ENCODE assay signal across 7 cellular contexts in the genomic region with DNA sequence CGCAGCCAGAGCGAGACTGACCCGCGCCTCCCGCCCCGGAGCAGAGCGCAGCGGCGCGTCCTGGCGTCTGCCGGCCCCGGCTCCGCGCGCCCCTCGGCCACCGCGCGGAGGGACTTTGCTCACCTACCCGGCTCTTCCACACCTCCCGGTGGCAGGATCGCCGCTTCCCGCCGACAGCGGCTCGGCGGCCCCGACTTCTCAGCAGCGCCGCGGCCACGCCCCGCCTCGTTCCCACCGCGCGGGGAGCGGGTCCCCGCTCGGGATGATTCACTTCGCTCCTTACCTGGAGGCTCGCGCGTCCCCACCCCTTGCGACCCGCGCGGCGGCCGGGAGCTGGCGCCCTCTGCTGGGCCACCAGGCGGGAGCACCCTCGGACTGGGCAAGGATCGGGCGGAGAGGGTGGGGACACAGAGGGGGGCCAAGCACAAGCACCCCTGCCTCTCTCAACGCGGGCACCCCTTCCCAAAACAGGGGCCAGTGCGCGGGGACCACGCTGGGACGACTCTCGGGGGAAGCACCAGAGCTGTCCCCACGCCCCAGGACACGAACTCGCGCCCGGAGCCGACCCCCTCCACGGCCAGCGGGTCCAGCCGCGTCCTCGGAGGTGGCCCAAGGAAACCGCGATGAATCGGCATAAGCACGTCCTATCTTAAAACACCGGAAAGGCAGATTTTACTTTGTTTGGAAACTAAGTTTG.
DNase-seq lines count a peak whose midpoint lies in the region; ATAC-seq and TF ChIP-seq lines count a peak whose summit lies in the region.

No MANE protein-coding gene starts in this region.

- no peaks in the 10 kb centered on the region for H3K36me3 ChIP-seq in kidney epithelial cell (ENCODE audit: control insufficient read depth, insufficient read depth, low read length)

- DNase-seq in NCI-H187 (lab: John Stamatoyannopoulos, UW) (peak; percentile 12 to 63), cardiac fibroblast (ENCODE audit: low read depth in 2 of 2) (peak; percentile 73 to 81), kidney epithelial cell (ENCODE audit: low read depth) (peak; percentile 55)
- peak; percentile 63 to 82 for DNase-seq in stimulated activated CD4-positive, alpha-beta T cell treated with anti-CD3 and anti-CD28 coated beads, Interleukin-15, amount 100 ng/mL, for 48 hours (ENCODE audit: low read depth in 2 of 2)

- H3K27me3 ChIP-seq in kidney epithelial cell (ENCODE audit: control insufficient read depth, insufficient read depth, low read length), result no peaks in the 10 kb centered on the region

- TF ChIP-seq POLR2A in GM18505 (IDR thresholded peaks at IDR 0.05; ENCODE audit: borderline replicate concordance, extremely low read depth, insufficient read depth, insufficient read length), result no peak

- H3K4me3 ChIP-seq in WI38 (ENCODE audit: low read depth, low read length), result peak overlapping the region; percentile 86
- H3K4me3 ChIP-seq in cardiac fibroblast (replicated peaks in 1 of 2; ENCODE audit: low read depth in 2 of 2, low read length in 2 of 2), result peak overlapping the region; percentile 75
- peak overlapping the region; percentile 68 for H3K4me3 ChIP-seq in kidney epithelial cell (ENCODE audit: low read depth, low read length)

- ATAC-seq in GM18505 (IDR thresholded peaks at IDR 0.05; ENCODE audit: unreplicated experiment) (peak; percentile 90), HG02840 (IDR thresholded peaks at IDR 0.05; ENCODE audit: low FRiP score, unreplicated experiment) (peak; percentile 62)

- TF ChIP-seq CTCF in WI38 (IDR thresholded peaks at IDR 0.05; ENCODE audit: low read depth, low read length) (peak; percentile 85), cardiac fibroblast (IDR thresholded peaks at IDR 0.05; ENCODE audit: low read depth, low read length) (peak; percentile 74), kidney epithelial cell (IDR thresholded peaks at IDR 0.05; ENCODE audit: insufficient read depth, low read length, poor library complexity, severe bottlenecking) (peak; percentile 75)

Comparison
In these comparisons a context has a peak if more than half of its experiments do, and no peak if none do; other contexts are left out.
1. Peak in every context shown above with its lines: DNase-seq, ATAC-seq and H3K4me3 ChIP-seq.